8 cellular contexts compared by ENCODE assay signal in the genomic region with DNA sequence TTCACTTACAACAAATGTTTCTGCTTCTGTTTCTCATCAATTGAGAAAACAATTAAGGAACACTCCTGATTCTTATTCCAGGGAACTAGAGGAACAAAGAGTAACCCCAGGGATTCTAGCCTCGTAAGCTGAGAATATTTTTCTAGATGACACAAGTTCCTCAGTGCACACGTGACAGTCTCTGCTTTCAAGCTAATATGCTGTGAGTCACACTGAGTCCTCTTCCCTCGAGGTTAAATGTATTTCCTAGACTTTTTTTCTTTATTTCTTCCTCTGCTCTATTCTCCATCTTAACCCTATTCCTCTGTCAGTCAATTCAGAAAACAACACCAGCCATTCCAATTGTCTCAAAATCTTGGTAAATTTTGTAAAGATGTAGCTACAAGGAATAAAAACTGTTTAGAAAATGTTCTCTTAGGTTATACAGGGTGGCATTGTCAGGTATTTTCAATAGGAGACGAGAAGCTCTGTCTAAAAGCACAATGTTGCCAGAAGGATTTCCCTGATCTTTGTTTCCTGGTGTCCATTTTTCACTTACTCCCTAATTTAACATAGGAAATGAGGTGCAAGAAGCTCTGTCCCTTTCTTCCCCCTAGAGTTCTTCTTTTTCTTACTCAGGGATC. TPM values are rescaled to one million over a fixed set of nuclear protein-coding genes. Genes with fewer than 3 reads are reported as not detected.
DNase-seq lines count a peak whose midpoint lies in the region; ATAC-seq and TF ChIP-seq lines count a peak whose summit lies in the region.

No MANE protein-coding gene starts in this region.

- ATAC-seq in lower lobe of right lung: peak; percentile 58 to 68

- in situ Hi-C loops in astrocyte of the spinal cord (cut with HindIII; ENCODE audit: low sequenced_read_pairs): no loop called here

- TF ChIP-seq EP300 in Ishikawa (IDR thresholded peaks at IDR 0.05; ENCODE audit: borderline replicate concordance): no peak

- no peak overlapping the region for H3K27ac ChIP-seq in lower lobe of right lung

- no peaks in the 10 kb centered on the region for H3K9me3 ChIP-seq in lower lobe of right lung

- H3K4me1 ChIP-seq in lower lobe of right lung: peaks cover 7% of the 10 kb centered on the region

- H3K36me3 ChIP-seq in lower lobe of right lung: no peaks in the 10 kb centered on the region

- no peak for TF ChIP-seq RAD21 in Ishikawa (IDR thresholded peaks at IDR 0.05; ENCODE audit: low read depth)

- peak; percentile 73 for DNase-seq in AG08395 (ENCODE audit: low spot score)
- DNase-seq in astrocyte of the spinal cord (ENCODE audit: low read depth, low spot score): peak; percentile 92
- no peak for DNase-seq in lower lobe of right lung
- no peak for DNase-seq in cortex of kidney (lab: John Stamatoyannopoulos, UW)
- DNase-seq in NCI-H774 (lab: John Stamatoyannopoulos, UW): no peak
- no peak for DNase-seq in HK-2 (ENCODE audit: unreplicated experiment)
- DNase-seq in cerebellar nuclear complex (lab: John Stamatoyannopoulos, UW): no peak

- TF ChIP-seq CTCF in astrocyte of the spinal cord (IDR thresholded peaks at IDR 0.05; ENCODE audit: low read depth, low read length) (no peak), lower lobe of right lung (IDR thresholded peaks at IDR 0.05) (no peak)

- no peak overlapping the region for H3K4me3 ChIP-seq in astrocyte of the spinal cord (ENCODE audit: low read depth, low read length)
- no peak overlapping the region for H3K4me3 ChIP-seq in lower lobe of right lung

- intact Hi-C loops in lower lobe of right lung (cut with DNase I): no loop called here

- H3K27me3 ChIP-seq in lower lobe of right lung (ENCODE audit: low read depth): no peaks in the 10 kb centered on the region

TF ChIP-seq in Ishikawa, 13 proteins besides CTCF, POLR2A, EP300 and RAD21:
- TF ChIP-seq CREB1 (IDR thresholded peaks at IDR 0.05; ENCODE audit: low read depth): no peak
- peak; percentile 89 for TF ChIP-seq USF1 (IDR thresholded peaks at IDR 0.05)
- TF ChIP-seq NFIC (IDR thresholded peaks at IDR 0.05): no peak
- TF ChIP-seq TEAD4 (IDR thresholded peaks at IDR 0.05): no peak
- no peak for TF ChIP-seq ZBTB7A (IDR thresholded peaks at IDR 0.05; ENCODE audit: low read depth)
- TF ChIP-seq, protein P1, sequence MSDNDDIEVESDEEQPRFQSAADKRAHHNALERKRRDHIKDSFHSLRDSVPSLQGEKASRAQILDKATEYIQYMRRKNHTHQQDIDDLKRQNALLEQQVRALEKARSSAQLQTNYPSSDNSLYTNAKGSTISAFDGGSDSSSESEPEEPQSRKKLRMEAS (IDR thresholded peaks at IDR 0.05): peak; percentile 47; the same call in 1 of the 2 replicates
- no peak for TF ChIP-seq CEBPB (IDR thresholded peaks at IDR 0.05)

RNA-seq across cellular contexts. Expression of gene C1GALT1, which starts 5.8 kb away (rescaled TPM):
- total RNA-seq in lower lobe of right lung: 39.0 TPM

Comparison
In these comparisons a context has a peak if more than half of its experiments do, and no peak if none do; other contexts are left out.
1. DNase-seq: peak in AG08395 (single experiment) and astrocyte of the spinal cord (single experiment); none in lower lobe of right lung (single experiment), cortex of kidney (single experiment), NCI-H774 (single experiment), HK-2 (single experiment) and cerebellar nuclear complex (0 of 2).